Comparison of ENCODE assay signal across 1 cellular context in genomic region chr1:185534806-185535205, GRCh38.
TF ChIP-seq lines count a peak whose summit lies in the region.

No MANE protein-coding gene starts in this region.

TF ChIP-seq in K562, 482 proteins besides CTCF, POLR2A, EP300 and RAD21 (continued from another document):
- TF ChIP-seq FOXP4 (CRISPR knock-in tag; IDR thresholded peaks at IDR 0.05; ENCODE audit: borderline replicate concordance) (no peak), PHTF2 (CRISPR knock-in tag; IDR thresholded peaks at IDR 0.05) (no peak), STAT5B (CRISPR knock-in tag; IDR thresholded peaks at IDR 0.05) (no peak), SMARCC2 (IDR thresholded peaks at IDR 0.05; ENCODE audit: low read depth) (no peak)
TF ChIP-seq in K562: peak in this region for 0.
